Comparison of ENCODE assay signal across 12 cellular contexts in the genomic region with DNA sequence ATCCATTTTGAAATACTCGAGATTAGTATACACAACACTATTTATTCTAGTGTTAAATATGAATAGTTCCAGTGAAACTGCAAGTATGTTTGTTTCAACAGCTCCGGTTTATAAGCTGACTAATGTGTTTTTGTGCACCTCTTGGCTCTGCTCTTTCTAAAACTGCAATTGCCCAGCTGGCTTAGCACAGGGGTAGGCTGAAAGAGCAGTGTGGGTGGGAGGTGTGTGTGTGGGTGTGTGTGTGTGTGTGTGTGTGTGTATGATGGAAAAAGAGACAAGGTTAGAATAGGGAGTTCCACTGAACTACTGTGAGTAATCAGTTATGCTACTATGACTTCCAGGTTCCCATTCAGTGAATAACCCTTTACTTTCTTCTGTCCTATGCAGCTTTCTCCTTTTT. TPM values are rescaled to one million over a fixed set of nuclear protein-coding genes. Genes with fewer than 3 reads are reported as not detected.
A peak's percentile ranks its signal among the peaks of the same experiment; 100 is the strongest.
DNase-seq lines count a peak whose midpoint lies in the region; ATAC-seq and TF ChIP-seq lines count a peak whose summit lies in the region.
"Had no signal": no experiment of that assay in that cellular context is flagged by ENCODE, and none has a peak within 500 bp of the region (broad histone marks: within the 10 kb centered on the region; RNA-seq: fewer than 3 reads in every experiment).

No MANE protein-coding gene starts in this region.

- H3K9me3 ChIP-seq in heart left ventricle, result no peaks in the 10 kb centered on the region

- peaks cover 10% of the 10 kb centered on the region for H3K36me3 Mint-ChIP-seq in activated naive CD8-positive, alpha-beta T cell
- H3K36me3 Mint-ChIP-seq: neural progenitor cell had no signal

- TF ChIP-seq CTCF in heart left ventricle (IDR thresholded peaks at IDR 0.05), result no peak

- H3K4me3 ChIP-seq in heart left ventricle, result no peak overlapping the region
- H3K4me3 ChIP-seq: neural progenitor cell had no signal

- no peaks in the 10 kb centered on the region for H3K27me3 Mint-ChIP-seq in activated naive CD8-positive, alpha-beta T cell
- H3K27me3 Mint-ChIP-seq: T-helper 17 cell had no signal

- H3K4me1 ChIP-seq in heart left ventricle, result no peaks in the 10 kb centered on the region
- H3K4me1 ChIP-seq: neural progenitor cell had no signal

- H3K27ac Mint-ChIP-seq in activated naive CD8-positive, alpha-beta T cell, result peak overlapping the region; percentile 84
- H3K27ac Mint-ChIP-seq: neural progenitor cell, T-helper 17 cell had no signal

- peak; percentile 44 for ATAC-seq in GM18520 (IDR thresholded peaks at IDR 0.05; ENCODE audit: unreplicated experiment)
- ATAC-seq in HG02938 (IDR thresholded peaks at IDR 0.05; ENCODE audit: unreplicated experiment), result peak; percentile 52
- ATAC-seq in heart left ventricle, result no peak
- ATAC-seq in GM21447 (IDR thresholded peaks at IDR 0.05; ENCODE audit: unreplicated experiment), result no peak
- ATAC-seq in GM21619 (IDR thresholded peaks at IDR 0.05; ENCODE audit: unreplicated experiment), result no peak
- ATAC-seq: T-helper 17 cell had no signal

- intact Hi-C loops in heart left ventricle (cut with DNase I), result no loop called here

- peak overlapping the region; percentile 35 for H3K4me3 Mint-ChIP-seq in activated naive CD8-positive, alpha-beta T cell
- H3K4me3 Mint-ChIP-seq: neural progenitor cell, T-helper 17 cell had no signal

- H3K27ac ChIP-seq in heart left ventricle, result no peak overlapping the region
- H3K27ac ChIP-seq: neural progenitor cell had no signal

- no peak for TF ChIP-seq POLR2A in heart left ventricle (IDR thresholded peaks at IDR 0.05)

- H3K27me3 ChIP-seq in heart left ventricle, result no peaks in the 10 kb centered on the region
- H3K27me3 ChIP-seq: neural progenitor cell had no signal

- WGBS in heart left ventricle, 4 donors, result 81 to 95% (median 87%) methylated on average over 2 of the region's 2 CpGs

- H3K36me3 ChIP-seq in heart left ventricle, result no peaks in the 10 kb centered on the region
- H3K36me3 ChIP-seq: neural progenitor cell had no signal

- peak; percentile 81 for DNase-seq in stimulated activated CD4-positive, alpha-beta T cell treated with anti-CD3 and anti-CD28 coated beads, Interleukin-1b, Interleukin-23, amount 100 ng/mL, for 48 hours
- DNase-seq in heart left ventricle (no peak), NCI-H524 (lab: John Stamatoyannopoulos, UW) (no peak)
- DNase-seq: central memory CD4-positive, alpha-beta T cell; substantia nigra; T-helper 17 cell had no signal

- peaks cover 21% of the 10 kb centered on the region for H3K4me1 Mint-ChIP-seq in activated naive CD8-positive, alpha-beta T cell (ENCODE audit: low read depth)
- H3K4me1 Mint-ChIP-seq: neural progenitor cell, T-helper 17 cell had no signal

- H3K9me3 Mint-ChIP-seq in activated naive CD8-positive, alpha-beta T cell (ENCODE audit: low read depth), result no peaks in the 10 kb centered on the region
- H3K9me3 Mint-ChIP-seq: neural progenitor cell had no signal

RNA-seq across cellular contexts. Expression of gene DDHD1, which starts 37.8 kb away (rescaled TPM):
- total RNA-seq in heart left ventricle, result 10 to 100 TPM in 2 of 9 donors, 1 to 10 TPM in 7; 5.9 to 12.1 (median 7.8) TPM
- polyA plus RNA-seq in heart left ventricle, result 1 to 10 TPM; 3.5 TPM

Comparison
In these comparisons a context has a peak if more than half of its experiments do, and no peak if none do; other contexts are left out.
1. ATAC-seq: peak in GM18520 (single experiment) and HG02938 (single experiment); none in heart left ventricle (0 of 4), GM21447 (single experiment) and GM21619 (single experiment).